8 cellular contexts compared by ENCODE assay signal in the genomic region with DNA sequence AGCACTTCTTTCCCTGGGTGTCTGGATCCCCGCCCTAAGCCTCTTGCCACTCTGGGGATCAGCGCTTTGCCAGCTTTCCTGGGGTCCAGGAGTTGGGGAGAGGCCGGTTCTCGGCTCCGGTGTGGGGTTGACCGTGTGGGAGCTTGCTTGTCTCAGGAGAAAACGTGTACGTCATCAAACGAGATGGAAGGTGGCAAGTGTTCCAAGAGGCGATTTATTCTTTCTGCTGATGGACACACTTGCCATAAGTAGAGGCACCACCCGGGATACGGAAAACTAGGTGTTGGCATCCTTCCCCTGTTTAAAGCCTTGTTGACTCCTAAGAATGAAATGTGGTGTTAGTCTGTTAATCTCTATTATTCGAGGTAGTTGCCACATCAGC. TPM values are rescaled to one million over a fixed set of nuclear protein-coding genes. Genes with fewer than 3 reads are reported as not detected.
A peak's percentile ranks its signal among the peaks of the same experiment; 100 is the strongest.
DNase-seq lines count a peak whose midpoint lies in the region; ATAC-seq lines count a peak whose summit lies in the region.

No MANE protein-coding gene starts in this region.

- intact Hi-C loops in naive thymus-derived CD4-positive, alpha-beta T cell (cut with micrococcal nuclease) = loop anchor here (1.0 to 10.0 kb wide), 10 partner anchors 8 to 1549 kb away; partner anchors contain the start of genes SNAPC5 (in 2 of the 2), DIS3L (in 1 of the 2), MAP2K1 (in 1 of the 2) and PIAS1 (in 1 of the 2)

- peak; percentile 14 for ATAC-seq in naive thymus-derived CD4-positive, alpha-beta T cell

- DNase-seq in NOMO-1 treated with DMSO at 0.1 percent for 48 hours (lab: John Stamatoyannopoulos, UW; ENCODE audit: unreplicated experiment) (peak; percentile 28), NOMO-1 treated with dmso at 0.1 percent for 144 hours (lab: John Stamatoyannopoulos, UW; ENCODE audit: unreplicated experiment) (no peak), LHCN-M2 (ENCODE audit: low read depth) (peak; percentile 73), occipital lobe (lab: John Stamatoyannopoulos, UW) (no peak), NCI-H146 treated with DMSO at 0.1 percent for 48 hours (lab: John Stamatoyannopoulos, UW; ENCODE audit: unreplicated experiment) (no peak), activated gamma-delta T cell (lab: John Stamatoyannopoulos, UW) (no peak)
- no peak for DNase-seq in naive thymus-derived CD4-positive, alpha-beta T cell

- H3K27ac ChIP-seq in cingulate gyrus (ENCODE audit: low read depth, low read length) = peak overlapping the region; percentile 95
- H3K27ac ChIP-seq in naive thymus-derived CD4-positive, alpha-beta T cell (ENCODE audit: low read depth, low read length) = peak overlapping the region; percentile 93

- H3K4me1 ChIP-seq in naive thymus-derived CD4-positive, alpha-beta T cell (ENCODE audit: control insufficient read depth in 2 of 2, insufficient read depth in 2 of 2, low read length in 2 of 2) = peaks cover 13 to 22% of the 10 kb centered on the region in 2 donors

- no peaks in the 10 kb centered on the region for H3K27me3 Mint-ChIP-seq in naive thymus-derived CD4-positive, alpha-beta T cell

- peak overlapping the region; percentile 90 to 100 (median 100) for H3K4me3 Mint-ChIP-seq in naive thymus-derived CD4-positive, alpha-beta T cell

- no peaks in the 10 kb centered on the region for H3K9me3 ChIP-seq in naive thymus-derived CD4-positive, alpha-beta T cell (ENCODE audit: control insufficient read depth in 2 of 3, low read length in 3 of 3)

- POLR2A ChIA-PET in naive thymus-derived CD4-positive, alpha-beta T cell (lab: Charles Lee) = interaction anchor here (0.5 to 3.0 kb wide), 11 partner anchors 11 to 727 kb away, joined by 3 to 31 read pairs (median 4); partner anchors contain the start of gene MAP2K1

- CTCF ChIA-PET in naive thymus-derived CD4-positive, alpha-beta T cell (lab: Charles Lee) = interaction anchor here (0.7 to 1.3 kb wide), 2 partner anchors 52 to 113 kb away, joined by 4 to 5 read pairs; no protein-coding TSS in a partner anchor

- peaks cover 2 to 36% (median 26%) of the 10 kb centered on the region in 3 experiments for H3K36me3 ChIP-seq in naive thymus-derived CD4-positive, alpha-beta T cell (ENCODE audit: control insufficient read depth in 2 of 3, insufficient read depth in 3 of 3, low read length in 3 of 3)

- peaks cover 3 to 22% (median 18%) of the 10 kb centered on the region in 5 donors for H3K36me3 Mint-ChIP-seq in naive thymus-derived CD4-positive, alpha-beta T cell

- peak overlapping the region; percentile 99 for H3K4me3 ChIP-seq in naive thymus-derived CD4-positive, alpha-beta T cell (ENCODE audit: low read length)

- no peaks in the 10 kb centered on the region for H3K9me3 Mint-ChIP-seq in naive thymus-derived CD4-positive, alpha-beta T cell

- no peaks in the 10 kb centered on the region for H3K27me3 ChIP-seq in naive thymus-derived CD4-positive, alpha-beta T cell (ENCODE audit: control insufficient read depth in 2 of 2, insufficient read depth in 2 of 2, low read length in 2 of 2)

- H3K27ac Mint-ChIP-seq in naive thymus-derived CD4-positive, alpha-beta T cell = peak overlapping the region; percentile 92 to 100 (median 99)

- peaks cover 19 to 52% (median 41%) of the 10 kb centered on the region in 7 donors for H3K4me1 Mint-ChIP-seq in naive thymus-derived CD4-positive, alpha-beta T cell

RNA-seq across cellular contexts. Expression of gene ZWILCH, which starts 0.3 kb away (rescaled TPM):
- 44.9 and 51.1 TPM in 2 replicates for total RNA-seq in LHCN-M2 (2014; rRNA removed)
- polyA plus RNA-seq in LHCN-M2 (2012) = 9.9 TPM
- 10 to 100 TPM in 1 of 5 experiments, 1 to 10 TPM in 4; 5.6 to 20.3 (median 6.8) TPM for total RNA-seq in naive thymus-derived CD4-positive, alpha-beta T cell
- 1 to 10 TPM; 4.3 to 4.8 TPM for polyA plus RNA-seq in naive thymus-derived CD4-positive, alpha-beta T cell
- total RNA-seq in occipital lobe = 43.0 TPM

RNA-seq across cellular contexts. Expression of gene RPL4, which starts 0.8 kb away (rescaled TPM):
- 4,112 and 6,708 TPM in 2 replicates for total RNA-seq in LHCN-M2 (2014; rRNA removed)
- polyA plus RNA-seq in LHCN-M2 (2012) = 3,484 TPM
- 1,000 to 10,000 TPM; 2,229 to 4,292 (median 4,136) TPM for total RNA-seq in naive thymus-derived CD4-positive, alpha-beta T cell
- polyA plus RNA-seq in naive thymus-derived CD4-positive, alpha-beta T cell = 1,000 to 10,000 TPM in 1 of 2 donors, 100 to 1,000 TPM in 1; 898 to 1,586 TPM
- 2,913 TPM for total RNA-seq in occipital lobe

RNA-seq across cellular contexts. Expression of gene SNAPC5, which starts 7.9 kb away (rescaled TPM):
- 14.5 and 17.6 TPM in 2 replicates for total RNA-seq in LHCN-M2 (2014; rRNA removed)
- polyA plus RNA-seq in LHCN-M2 (2012) = 18.5 TPM
- 10 to 100 TPM; 20.4 to 35.9 (median 25.0) TPM for total RNA-seq in naive thymus-derived CD4-positive, alpha-beta T cell
- 10 to 100 TPM; 66.9 to 77.6 TPM for polyA plus RNA-seq in naive thymus-derived CD4-positive, alpha-beta T cell
- total RNA-seq in occipital lobe = 10.1 TPM

Comparison
In these comparisons a context has a peak if more than half of its experiments do, and no peak if none do; other contexts are left out.
1. DNase-seq: peak in NOMO-1 treated with DMSO at 0.1 percent for 48 hours (single experiment) and LHCN-M2 (single experiment); none in NOMO-1 treated with dmso at 0.1 percent for 144 hours (single experiment), naive thymus-derived CD4-positive, alpha-beta T cell (0 of 9), occipital lobe (single experiment), NCI-H146 treated with DMSO at 0.1 percent for 48 hours (single experiment) and activated gamma-delta T cell (single experiment).